ENCODE assay signal across 14 cellular contexts in genomic region chr20:434661-435419, GRCh38. TPM values are rescaled to one million over a fixed set of nuclear protein-coding genes. Genes with fewer than 3 reads are reported as not detected.
DNase-seq lines count a peak whose midpoint lies in the region; ATAC-seq and TF ChIP-seq lines count a peak whose summit lies in the region.
"Had no signal": no experiment of that assay in that cellular context is flagged by ENCODE, and none has a peak within 500 bp of the region (broad histone marks: within the 10 kb centered on the region; RNA-seq: fewer than 3 reads in every experiment).

No MANE protein-coding gene starts in this region.

- H3K36me3 ChIP-seq in gastroesophageal sphincter (peaks cover 0 to 99% of the 10 kb centered on the region in 2 donors), left lung (peaks cover 0 to 92% of the 10 kb centered on the region in 2 donors)
- H3K36me3 ChIP-seq in effector memory CD4-positive, alpha-beta T cell (ENCODE audit: control insufficient read depth, insufficient read depth, low read length), result peaks cover 17% of the 10 kb centered on the region

- no peaks in the 10 kb centered on the region for H3K27me3 ChIP-seq in gastroesophageal sphincter
- no peaks in the 10 kb centered on the region for H3K27me3 ChIP-seq in effector memory CD4-positive, alpha-beta T cell (replicated peaks; ENCODE audit: control insufficient read depth, insufficient read depth, low read length, poor library complexity, severe bottlenecking)
- H3K27me3 ChIP-seq in left lung, result no peaks in the 10 kb centered on the region
- H3K27me3 ChIP-seq: body of pancreas had no signal

- 78% methylated on average over 4 of the region's 16 CpGs; no CpG with 5 or more reads in 1 of the 2 donors for WGBS in gastroesophageal sphincter (ENCODE audit: low coverage in 1 of 2), 2 donors

- peaks cover 71% of the 10 kb centered on the region for H3K4me1 Mint-ChIP-seq in activated naive CD4-positive, alpha-beta T cell treated with anti-CD3 and anti-CD28 coated beads, Interleukin-2, amount 10 ng/mL, durations not matched to agents 7 days and 5 days
- H3K4me1 Mint-ChIP-seq in activated CD8-positive, alpha-beta T cell treated with anti-CD3 and anti-CD28 coated beads, Interleukin-2, amount 10 ng/mL, durations not matched to agents 7 days and 5 days (ENCODE audit: low read depth), result peaks cover 89% of the 10 kb centered on the region
- H3K4me1 Mint-ChIP-seq in immature natural killer cell, result peaks cover 69 to 80% of the 10 kb centered on the region in 2 donors

- no peak for TF ChIP-seq POLR2A in gastroesophageal sphincter (IDR thresholded peaks at IDR 0.05)

- in situ Hi-C loops in KBM-7 (cut with MboI; ENCODE audit: low pct_unique_long_range_greater_than_20kb, low sequenced_read_pairs), result no loop called here

- no peak overlapping the region for H3K4me3 ChIP-seq in gastroesophageal sphincter
- no peak overlapping the region for H3K4me3 ChIP-seq in effector memory CD4-positive, alpha-beta T cell (ENCODE audit: insufficient read depth, low read depth, low read length, poor library complexity, severe bottlenecking)
- no peak overlapping the region for H3K4me3 ChIP-seq in left lung
- H3K4me3 ChIP-seq: body of pancreas, mucosa of descending colon, thoracic aorta had no signal

- intact Hi-C loops in left lung (cut with DNase I), result no loop called here

- peaks cover 0 to 18% (median 0%) of the 10 kb centered on the region in 3 donors for H3K4me1 ChIP-seq in gastroesophageal sphincter
- peaks cover 38% of the 10 kb centered on the region for H3K4me1 ChIP-seq in effector memory CD4-positive, alpha-beta T cell (ENCODE audit: control insufficient read depth, insufficient read depth, low read length, poor library complexity, severe bottlenecking)
- H3K4me1 ChIP-seq in left lung, result peaks cover 0 to 26% of the 10 kb centered on the region in 2 donors
- H3K4me1 ChIP-seq: body of pancreas had no signal

- H3K9me3 Mint-ChIP-seq in activated naive CD4-positive, alpha-beta T cell treated with anti-CD3 and anti-CD28 coated beads, Interleukin-2, amount 10 ng/mL, durations not matched to agents 7 days and 5 days, result no peaks in the 10 kb centered on the region
- no peaks in the 10 kb centered on the region for H3K9me3 Mint-ChIP-seq in activated CD8-positive, alpha-beta T cell treated with anti-CD3 and anti-CD28 coated beads, Interleukin-2, amount 10 ng/mL, durations not matched to agents 7 days and 5 days (ENCODE audit: insufficient read depth)
- no peaks in the 10 kb centered on the region for H3K9me3 Mint-ChIP-seq in immature natural killer cell

- TF ChIP-seq EP300 in gastroesophageal sphincter (IDR thresholded peaks at IDR 0.05), result no peak

- H3K27ac ChIP-seq in gastroesophageal sphincter (no peak overlapping the region), left lung (no peak overlapping the region)
- no peak overlapping the region for H3K27ac ChIP-seq in effector memory CD4-positive, alpha-beta T cell (ENCODE audit: insufficient read depth, low read length, poor library complexity, severe bottlenecking)
- H3K27ac ChIP-seq: body of pancreas, thoracic aorta had no signal

- TF ChIP-seq CTCF in gastroesophageal sphincter (IDR thresholded peaks at IDR 0.05) (no peak), left lung (IDR thresholded peaks at IDR 0.05) (no peak)

- POLR2A ChIA-PET in activated CD8-positive, alpha-beta T cell treated with anti-CD3 and anti-CD28 coated beads, Interleukin-2, amount 10 ng/mL, durations not matched to agents 7 days and 5 days (lab: Charles Lee), result interaction anchor here (0.6 kb wide), 1 partner anchor 27 kb away, joined by 3 read pairs; no protein-coding TSS in a partner anchor

- peaks cover 78% of the 10 kb centered on the region for H3K36me3 Mint-ChIP-seq in activated naive CD4-positive, alpha-beta T cell treated with anti-CD3 and anti-CD28 coated beads, Interleukin-2, amount 10 ng/mL, durations not matched to agents 7 days and 5 days
- peaks cover 82% of the 10 kb centered on the region for H3K36me3 Mint-ChIP-seq in activated CD8-positive, alpha-beta T cell treated with anti-CD3 and anti-CD28 coated beads, Interleukin-2, amount 10 ng/mL, durations not matched to agents 7 days and 5 days (ENCODE audit: low read depth)
- H3K36me3 Mint-ChIP-seq in immature natural killer cell, result peaks cover 0 to 33% (median 5%) of the 10 kb centered on the region in 3 donors

- H3K27ac Mint-ChIP-seq in activated naive CD4-positive, alpha-beta T cell treated with anti-CD3 and anti-CD28 coated beads, Interleukin-2, amount 10 ng/mL, durations not matched to agents 7 days and 5 days, result peak overlapping the region; percentile 83
- peak overlapping the region; percentile 85 for H3K27ac Mint-ChIP-seq in activated CD8-positive, alpha-beta T cell treated with anti-CD3 and anti-CD28 coated beads, Interleukin-2, amount 10 ng/mL, durations not matched to agents 7 days and 5 days
- peak overlapping the region; percentile 64 to 95 (median 90) for H3K27ac Mint-ChIP-seq in immature natural killer cell

- DNase-seq in activated naive CD4-positive, alpha-beta T cell treated with anti-CD3 and anti-CD28 coated beads, Interleukin-2, amount 10 ng/mL, durations not matched to agents 7 days and 5 days, result no peak
- DNase-seq in activated naive CD4-positive, alpha-beta T cell treated with Interleukin-2 at 50 U/mL for 16 hours, result no peak
- DNase-seq in activated CD8-positive, alpha-beta T cell treated with anti-CD3 and anti-CD28 coated beads, Interleukin-2, amount 10 ng/mL, durations not matched to agents 7 days and 5 days, result no peak
- no peak for DNase-seq in immature natural killer cell
- no peak for DNase-seq in effector memory CD4-positive, alpha-beta T cell
- no peak for DNase-seq in KBM-7
- no peak for DNase-seq in left lung
- DNase-seq: body of pancreas; effector CD4-positive, alpha-beta T cell; mucosa of descending colon; NCI-H2171 treated with DMSO at 0.1 percent for 48 hours; SHP77 had no signal

- CTCF ChIA-PET in activated naive CD4-positive, alpha-beta T cell treated with anti-CD3 and anti-CD28 coated beads, Interleukin-2, amount 10 ng/mL, durations not matched to agents 7 days and 5 days (lab: Charles Lee), result no interaction called here
- CTCF ChIA-PET in activated CD8-positive, alpha-beta T cell treated with anti-CD3 and anti-CD28 coated beads, Interleukin-2, amount 10 ng/mL, durations not matched to agents 7 days and 5 days (lab: Charles Lee), result no interaction called here

- ATAC-seq in activated CD8-positive, alpha-beta T cell treated with anti-CD3 and anti-CD28 coated beads, Interleukin-2, amount 10 ng/mL, durations not matched to agents 7 days and 5 days, result no peak
- ATAC-seq in gastroesophageal sphincter (no peak), left lung (no peak)
- ATAC-seq: body of pancreas, mucosa of descending colon had no signal

- H3K27me3 Mint-ChIP-seq in activated naive CD4-positive, alpha-beta T cell treated with anti-CD3 and anti-CD28 coated beads, Interleukin-2, amount 10 ng/mL, durations not matched to agents 7 days and 5 days, result no peaks in the 10 kb centered on the region
- no peaks in the 10 kb centered on the region for H3K27me3 Mint-ChIP-seq in activated CD8-positive, alpha-beta T cell treated with anti-CD3 and anti-CD28 coated beads, Interleukin-2, amount 10 ng/mL, durations not matched to agents 7 days and 5 days (ENCODE audit: low read depth)
- H3K27me3 Mint-ChIP-seq in immature natural killer cell (ENCODE audit: low read depth in 3 of 3), result peaks cover 2 to 8% (median 8%) of the 10 kb centered on the region in 3 donors

- H3K9me3 ChIP-seq in gastroesophageal sphincter (no peaks in the 10 kb centered on the region), left lung (no peaks in the 10 kb centered on the region)
- no peaks in the 10 kb centered on the region for H3K9me3 ChIP-seq in effector memory CD4-positive, alpha-beta T cell (ENCODE audit: control insufficient read depth, low read length)
- H3K9me3 ChIP-seq: body of pancreas, mucosa of descending colon, thoracic aorta had no signal

- no peak overlapping the region for H3K4me3 Mint-ChIP-seq in activated naive CD4-positive, alpha-beta T cell treated with anti-CD3 and anti-CD28 coated beads, Interleukin-2, amount 10 ng/mL, durations not matched to agents 7 days and 5 days
- H3K4me3 Mint-ChIP-seq in activated CD8-positive, alpha-beta T cell treated with anti-CD3 and anti-CD28 coated beads, Interleukin-2, amount 10 ng/mL, durations not matched to agents 7 days and 5 days, result peak overlapping the region; percentile 15
- peak overlapping the region in 4 of 5 donors; percentile 52 to 80 (median 69) for H3K4me3 Mint-ChIP-seq in immature natural killer cell

RNA-seq across cellular contexts. Expression of gene RBCK1, which starts 26.7 kb away (rescaled TPM):
- total RNA-seq in activated CD8-positive, alpha-beta T cell treated with anti-CD3 and anti-CD28 coated beads, Interleukin-2, amount 10 ng/mL, durations not matched to agents 7 days and 5 days, result 100 to 1,000 TPM; 135 to 149 TPM
- 100 to 1,000 TPM; 110 to 131 (median 126) TPM for polyA plus RNA-seq in immature natural killer cell
- total RNA-seq in gastroesophageal sphincter, result 100 to 1,000 TPM in 1 of 4 donors, 10 to 100 TPM in 3; 50.9 to 111 (median 82.1) TPM
- 10 to 100 TPM; 97.9 to 99.8 TPM for total RNA-seq in left lung

RNA-seq across cellular contexts. Expression of gene TBC1D20, which starts 27.5 kb away (rescaled TPM):
- 10 to 100 TPM; 30.1 to 30.7 TPM for total RNA-seq in activated CD8-positive, alpha-beta T cell treated with anti-CD3 and anti-CD28 coated beads, Interleukin-2, amount 10 ng/mL, durations not matched to agents 7 days and 5 days
- 10 to 100 TPM; 19.4 to 38.3 (median 33.2) TPM for polyA plus RNA-seq in immature natural killer cell
- total RNA-seq in gastroesophageal sphincter (10 to 100 TPM; 39.6 to 51.2 (median 39.9) TPM), left lung (10 to 100 TPM; 37.5 to 37.7 TPM)

RNA-seq across cellular contexts. Expression of gene TRIB3, which starts 54.3 kb away (rescaled TPM):
- 10 to 100 TPM; 32.6 to 32.8 TPM for total RNA-seq in activated CD8-positive, alpha-beta T cell treated with anti-CD3 and anti-CD28 coated beads, Interleukin-2, amount 10 ng/mL, durations not matched to agents 7 days and 5 days
- 10 to 100 TPM; 17.0 to 27.6 (median 25.0) TPM for polyA plus RNA-seq in immature natural killer cell
- total RNA-seq in gastroesophageal sphincter (1 to 10 TPM in 3 of 4 donors, under 1 TPM in 1; 0.31 to 5.6 (median 3.9) TPM), left lung (10 to 100 TPM; 19.0 to 28.4 TPM)
